In genomic region chr4:112546476-112546875, GRCh38 we compare ENCODE assay signal across 24 cellular contexts. TPM values are rescaled to one million over a fixed set of nuclear protein-coding genes. Genes with fewer than 3 reads are reported as not detected.
DNase-seq lines count a peak whose midpoint lies in the region; TF ChIP-seq lines count a peak whose summit lies in the region.
"Had no signal": no experiment of that assay in that cellular context is flagged by ENCODE, and none has a peak within 500 bp of the region (broad histone marks: within the 10 kb centered on the region; RNA-seq: fewer than 3 reads in every experiment).

No MANE protein-coding gene starts in this region.

- no peak overlapping the region for H3K27ac ChIP-seq in adrenal gland
- H3K27ac ChIP-seq: KMS-11, PC-9, SJCRH30 had no signal

- intact Hi-C loops in cardiac septum (cut with DNase I): no loop called here
- intact Hi-C loops in adrenal gland (cut with DNase I): no loop called here

- H3K4me1 ChIP-seq in adrenal gland (replicated peaks in 1 of 2): no peaks in the 10 kb centered on the region
- H3K4me1 ChIP-seq: BE2C, SJCRH30 had no signal

- no peak for TF ChIP-seq CTCF in adrenal gland (IDR thresholded peaks at IDR 0.05)

- H3K4me3 ChIP-seq in adrenal gland: no peak overlapping the region
- H3K4me3 ChIP-seq: GM23338, HAP-1, PC-9, SJCRH30 had no signal

- no peak for TF ChIP-seq POLR2A in adrenal gland (IDR thresholded peaks at IDR 0.05)

- peak; percentile 83 for DNase-seq in COLO829 (ENCODE audit: low spot score)
- peak; percentile 21 to 62 for DNase-seq in NCI-H524 (lab: John Stamatoyannopoulos, UW)
- DNase-seq in amniotic epithelial cell (ENCODE audit: low read depth): peak; percentile 20
- DNase-seq in kidney tubule cell (ENCODE audit: low spot score): peak; percentile 51
- no peak for DNase-seq in cardiac septum (ENCODE audit: low spot score)
- DNase-seq in activated CD4-positive, CD25-positive, alpha-beta regulatory T cell treated with anti-CD3 and anti-CD28 coated beads, Interleukin-2, amount 50 U/mL, for 72 hours: no peak
- no peak for DNase-seq in adrenal gland
- DNase-seq: 8988T, ACHN, BE2C, MM.1S, NCI-H2029, NCI-H2171, NCI-H345, NCI-H510A treated with DMSO at 0.1 percent for 48 hours, NCI-H774, PC-9, SJCRH30 had no signal

- WGBS in adrenal gland, 4 donors: 80 to 97% (median 88%) methylated on average over 2 of the region's 2 CpGs

- no peaks in the 10 kb centered on the region for H3K36me3 ChIP-seq in adrenal gland (replicated peaks in 1 of 2)
- H3K36me3 ChIP-seq: BE2C, HAP-1, SJCRH30 had no signal

- no peaks in the 10 kb centered on the region for H3K9me3 ChIP-seq in adrenal gland (replicated peaks in 1 of 3)
- H3K9me3 ChIP-seq: BE2C, HAP-1, SJCRH30 had no signal

- H3K27me3 ChIP-seq in adrenal gland: no peaks in the 10 kb centered on the region
- H3K27me3 ChIP-seq: BE2C, SJCRH30 had no signal

RNA-seq across cellular contexts. Expression of gene NEUROG2, which starts 30.5 kb away (rescaled TPM):
- not detected for total RNA-seq in cardiac septum
- not detected for total RNA-seq in adrenal gland
- polyA plus RNA-seq in adrenal gland: not detected
- total RNA-seq: GM23338, PC-9, Right ventricle myocardium inferior had no signal
- polyA plus RNA-seq: CD14-positive monocyte, GM23338, IgD-negative memory B cell had no signal

Comparison
In these comparisons a context has a peak if more than half of its experiments do, and no peak if none do; other contexts are left out.
1. DNase-seq: peak in COLO829 (single experiment), NCI-H524 (2 of 2), amniotic epithelial cell (single experiment) and kidney tubule cell (single experiment); none in cardiac septum (single experiment), activated CD4-positive, CD25-positive, alpha-beta regulatory T cell treated with anti-CD3 and anti-CD28 coated beads, Interleukin-2, amount 50 U/mL, for 72 hours (single experiment) and adrenal gland (0 of 7).